In genomic region chr17:67165201-67165600, GRCh38 we compare ENCODE assay signal across 17 cellular contexts.
DNase-seq lines count a peak whose midpoint lies in the region; ATAC-seq, FAIRE-seq and TF ChIP-seq lines count a peak whose summit lies in the region.
"Had no signal": no experiment of that assay in that cellular context is flagged by ENCODE, and none has a peak within 500 bp of the region (broad histone marks: within the 10 kb centered on the region; RNA-seq: fewer than 3 reads in every experiment).

No MANE protein-coding gene starts in this region.

- no peaks in the 10 kb centered on the region for H3K4me1 ChIP-seq in pancreas
- H3K4me1 ChIP-seq: Caco-2, suprapubic skin had no signal

- no peak overlapping the region for H3K4me3 ChIP-seq in HL-60 (replicated peaks; ENCODE audit: insufficient read depth, low read length)
- H3K4me3 ChIP-seq in pancreas = no peak overlapping the region
- H3K4me3 ChIP-seq: SK-N-MC, suprapubic skin had no signal

- DNase-seq in HL-60 (ENCODE audit: low read depth in 1 of 2, low spot score in 1 of 2) = peak; percentile 60 to 70
- DNase-seq in SKM-1 (lab: John Stamatoyannopoulos, UW; ENCODE audit: unreplicated experiment) = peak; percentile 93
- DNase-seq in left cardiac atrium = peak; percentile 42
- peak in 1 of 6 donors; percentile 39 for DNase-seq in pancreas
- no peak for DNase-seq in NCI-H345 treated with DMSO at 0.1 percent for 48 hours (lab: John Stamatoyannopoulos, UW; ENCODE audit: unreplicated experiment)
- DNase-seq in NCI-H1694 treated with DMSO at 0.1 percent for 48 hours (lab: John Stamatoyannopoulos, UW) = no peak
- no peak for DNase-seq in GM13977 (ENCODE audit: low spot score)
- DNase-seq: activated CD4-positive, alpha-beta T cell treated with anti-CD3 and anti-CD28 coated beads, Interleukin-2, amount 50 U/mL, for 1 hour; activated T-cell treated with anti-CD3 and anti-CD28 coated beads, Interleukin-2, amount 50 U/mL, for 1 hour; Caco-2; EL; Karpas-422; NCI-H446 treated with DMSO at 0.1 percent for 48 hours; stimulated activated CD4-positive, alpha-beta T cell treated with anti-CD3 and anti-CD28 coated beads, Interleukin-2, amount 100 ng/mL, for 24 hours had no signal

- peak; percentile 53 to 90 for ATAC-seq in left cardiac atrium
- ATAC-seq in pancreas = peak in 3 of 4 donors; percentile 37 to 77 (median 76)
- no peak for ATAC-seq in GM19324 (IDR thresholded peaks at IDR 0.05; ENCODE audit: low FRiP score, unreplicated experiment)

- intact Hi-C loops in left cardiac atrium (cut with DNase I) (no loop called here), pancreas (cut with DNase I) (no loop called here)

- WGBS in pancreas, 2 donors = 82 to 88% methylated on average over 6 of the region's 6 CpGs

- TF ChIP-seq CTCF in HL-60 (IDR thresholded peaks at IDR 0.05; ENCODE audit: insufficient read depth, low read length) (no peak), pancreas (IDR thresholded peaks at IDR 0.05) (no peak), GM13977 (IDR thresholded peaks at IDR 0.05; ENCODE audit: extremely low read depth, insufficient read depth, missing control alignments) (no peak)

- H3K36me3 ChIP-seq in pancreas = peaks cover 0 to 17% (median 1%) of the 10 kb centered on the region in 3 donors

- H3K9me3 ChIP-seq in pancreas = no peaks in the 10 kb centered on the region
- H3K9me3 ChIP-seq: Caco-2, suprapubic skin had no signal

- in situ Hi-C loops in GM13977 (cut with MboI; ENCODE audit: low pct_unique_long_range_greater_than_20kb, low sequenced_read_pairs, unreplicated experiment) = no loop called here

- H3K27ac ChIP-seq in HL-60 (replicated peaks) (no peak overlapping the region; the same call in 1 of the 2 replicates), pancreas (peak overlapping the region in 2 of 4 donors; percentile 16 to 47)
- H3K27ac ChIP-seq: SK-N-MC, suprapubic skin had no signal

- H3K27me3 ChIP-seq in HL-60 (ENCODE audit: insufficient read depth, poor library complexity, severe bottlenecking) = no peaks in the 10 kb centered on the region
- H3K27me3 ChIP-seq in pancreas = no peaks in the 10 kb centered on the region
- H3K27me3 ChIP-seq: suprapubic skin had no signal

- no peak for FAIRE-seq in pancreas (lab: Jason Lieb, UNC)

Comparison
In these comparisons a context has a peak if more than half of its experiments do, and no peak if none do; other contexts are left out.
1. DNase-seq: peak in HL-60 (2 of 2), SKM-1 (single experiment) and left cardiac atrium (single experiment); none in NCI-H345 treated with DMSO at 0.1 percent for 48 hours (single experiment), NCI-H1694 treated with DMSO at 0.1 percent for 48 hours (single experiment) and GM13977 (single experiment).